ENCODE assay signal across 15 cellular contexts in genomic region chr2:209097168-209097567, GRCh38.
DNase-seq lines count a peak whose midpoint lies in the region; ATAC-seq, FAIRE-seq and TF ChIP-seq lines count a peak whose summit lies in the region.
"Had no signal": no experiment of that assay in that cellular context is flagged by ENCODE, and none has a peak within 500 bp of the region (broad histone marks: within the 10 kb centered on the region; RNA-seq: fewer than 3 reads in every experiment).

No MANE protein-coding gene starts in this region.

- H3K9me2 ChIP-seq in Karpas-422 (replicated peaks; ENCODE audit: insufficient read depth, low read length), result no peaks in the 10 kb centered on the region

- intact Hi-C loops in MCF 10A (cut with micrococcal nuclease) (no loop called here), kidney (cut with DNase I) (no loop called here)
- intact Hi-C loops in naive thymus-derived CD4-positive, alpha-beta T cell (cut with micrococcal nuclease), result no loop called here

- no peak overlapping the region for H2BK5ac ChIP-seq in mesendoderm (ENCODE audit: low read length)

- H2BK120ac ChIP-seq in mesendoderm (ENCODE audit: low read depth, low read length), result no peak overlapping the region

- H3K4me1 Mint-ChIP-seq in WTC11 (peaks cover 9% of the 10 kb centered on the region), MCF 10A (ENCODE audit: insufficient read depth, unreplicated experiment) (no peaks in the 10 kb centered on the region)
- H3K4me1 Mint-ChIP-seq in naive thymus-derived CD4-positive, alpha-beta T cell, result no peaks in the 10 kb centered on the region

- no peak for FAIRE-seq in kidney (lab: Jason Lieb, UNC)

- CTCF ChIA-PET in WTC11 (lab: Charles Lee) (no interaction called here), MCF 10A (lab: Yijun Ruan, JAX) (no interaction called here)
- CTCF ChIA-PET in naive thymus-derived CD4-positive, alpha-beta T cell (lab: Charles Lee), result no interaction called here

- H4K20me1 ChIP-seq in Karpas-422 (ENCODE audit: insufficient read depth, low read depth, low read length), result no peaks in the 10 kb centered on the region
- H4K20me1 ChIP-seq: BLaER1 treated with 17β-estradiol and CSF1 and Interleukin-3, amounts not matched to agents 10 nM and 100 nM had no signal

- H3K9ac ChIP-seq in Karpas-422 (ENCODE audit: low read length) (no peak overlapping the region), mesendoderm (ENCODE audit: low read length) (no peak overlapping the region), kidney (ENCODE audit: low read length in 2 of 2) (no peak overlapping the region)
- H3K9ac ChIP-seq: BLaER1 treated with 17β-estradiol and CSF1 and Interleukin-3, amounts not matched to agents 10 nM and 100 nM had no signal

- WGBS in mesendoderm (ENCODE audit: extremely low coverage, insufficient coverage, low lambda C conversion rate), result no CpG with 5 or more reads among the region's 2 CpGs

- H3K4ac ChIP-seq in mesendoderm (ENCODE audit: low read depth, low read length), result no peak overlapping the region

- no peak for TF ChIP-seq CTCF in BE2C (IDR thresholded peaks at IDR 0.05; ENCODE audit: low read depth, low read length)
- TF ChIP-seq CTCF in WTC11 (IDR thresholded peaks at IDR 0.05), result no peak
- no peak for TF ChIP-seq CTCF in MCF 10A (IDR thresholded peaks at IDR 0.05; ENCODE audit: unreplicated experiment)
- no peak for TF ChIP-seq CTCF in kidney (IDR thresholded peaks at IDR 0.05; ENCODE audit: borderline replicate concordance, extremely low read depth, insufficient read depth)

- no peak overlapping the region for H3K23ac ChIP-seq in mesendoderm (ENCODE audit: low read length)

- H3K27me3 Mint-ChIP-seq in WTC11 (ENCODE audit: low read depth) (no peaks in the 10 kb centered on the region), MCF 10A (ENCODE audit: insufficient read depth, unreplicated experiment) (no peaks in the 10 kb centered on the region)
- H3K27me3 Mint-ChIP-seq in naive thymus-derived CD4-positive, alpha-beta T cell, result peaks cover 0 to 4% (median 0%) of the 10 kb centered on the region in 5 donors
- H3K27me3 Mint-ChIP-seq: CD4-positive, alpha-beta T cell had no signal

- H4K8ac ChIP-seq in mesendoderm (ENCODE audit: low read depth, low read length), result peak overlapping the region; percentile 56

- no peak overlapping the region for H3K4me2 ChIP-seq in Karpas-422 (ENCODE audit: low read depth, low read length, poor library complexity, severe bottlenecking)
- H3K4me2 ChIP-seq in mesendoderm (ENCODE audit: low read length), result no peak overlapping the region
- H3K4me2 ChIP-seq: BLaER1 treated with 17β-estradiol and CSF1 and Interleukin-3, amounts not matched to agents 10 nM and 100 nM had no signal

- H4K5ac ChIP-seq in mesendoderm (ENCODE audit: low read length), result no peak overlapping the region

- peak; percentile 98 for ATAC-seq in WTC11
- ATAC-seq in naive thymus-derived CD4-positive, alpha-beta T cell, result no peak

- H3K9me3 Mint-ChIP-seq in WTC11 (no peaks in the 10 kb centered on the region), MCF 10A (ENCODE audit: unreplicated experiment) (no peaks in the 10 kb centered on the region)
- H3K9me3 Mint-ChIP-seq in naive thymus-derived CD4-positive, alpha-beta T cell, result peaks cover 0 to 12% (median 2%) of the 10 kb centered on the region in 11 donors

- peak; percentile 8 for DNase-seq in BE2C
- peak; percentile 42 for DNase-seq in Karpas-422
- DNase-seq in WTC11 (ENCODE audit: low spot score), result peak; percentile 25
- DNase-seq in mesendoderm, result peak; percentile 38
- DNase-seq in MCF 10A (ENCODE audit: unreplicated experiment), result no peak
- DNase-seq in naive thymus-derived CD4-positive, alpha-beta T cell, result no peak
- no peak for DNase-seq in kidney
- DNase-seq: 8988T; AML-193; Calu3; CD4-positive, alpha-beta T cell; DMS 273 treated with DMSO at 0.1 percent for 48 hours; H7; IMR-90 had no signal

- no peaks in the 10 kb centered on the region for H3K4me1 ChIP-seq in BE2C
- H3K4me1 ChIP-seq in Karpas-422 (ENCODE audit: low read length), result no peaks in the 10 kb centered on the region
- no peaks in the 10 kb centered on the region for H3K4me1 ChIP-seq in mesendoderm (ENCODE audit: control insufficient read depth, low read depth, low read length)
- H3K4me1 ChIP-seq in naive thymus-derived CD4-positive, alpha-beta T cell (ENCODE audit: control insufficient read depth in 2 of 2, insufficient read depth in 2 of 2, low read length in 2 of 2), result no peaks in the 10 kb centered on the region
- no peaks in the 10 kb centered on the region for H3K4me1 ChIP-seq in kidney (ENCODE audit: control insufficient read depth in 1 of 2, insufficient read depth in 1 of 2, low read depth in 1 of 2, low read length in 2 of 2)
- H3K4me1 ChIP-seq: BLaER1 treated with 17β-estradiol and CSF1 and Interleukin-3, amounts not matched to agents 10 nM and 100 nM had no signal

- no peak overlapping the region for H2AFZ ChIP-seq in Karpas-422 (ENCODE audit: low read length)

- no peaks in the 10 kb centered on the region for H3K36me3 ChIP-seq in BE2C
- H3K36me3 ChIP-seq in Karpas-422 (ENCODE audit: insufficient read depth, low read length), result no peaks in the 10 kb centered on the region
- H3K36me3 ChIP-seq in mesendoderm (ENCODE audit: control insufficient read depth, insufficient read depth, low read length), result no peaks in the 10 kb centered on the region
- no peaks in the 10 kb centered on the region for H3K36me3 ChIP-seq in naive thymus-derived CD4-positive, alpha-beta T cell (ENCODE audit: control insufficient read depth in 2 of 3, insufficient read depth in 3 of 3, low read length in 3 of 3)
- no peaks in the 10 kb centered on the region for H3K36me3 ChIP-seq in kidney (ENCODE audit: control insufficient read depth in 1 of 2, insufficient read depth in 2 of 2, low read length in 2 of 2)
- H3K36me3 ChIP-seq: BLaER1 treated with 17β-estradiol and CSF1 and Interleukin-3, amounts not matched to agents 10 nM and 100 nM had no signal

- H3K18ac ChIP-seq in mesendoderm (ENCODE audit: low read length), result no peak overlapping the region

- no peak overlapping the region for H3K27ac ChIP-seq in Karpas-422 (ENCODE audit: low read length)
- H3K27ac ChIP-seq in mesendoderm (ENCODE audit: low read depth, low read length), result no peak overlapping the region
- H3K27ac ChIP-seq in naive thymus-derived CD4-positive, alpha-beta T cell (ENCODE audit: low read depth, low read length), result no peak overlapping the region
- H3K27ac ChIP-seq in kidney (ENCODE audit: low read depth in 2 of 2, low read length in 2 of 2), result no peak overlapping the region
- H3K27ac ChIP-seq: BLaER1 treated with 17β-estradiol and CSF1 and Interleukin-3, amounts not matched to agents 10 nM and 100 nM had no signal

- H2AK5ac ChIP-seq in mesendoderm (ENCODE audit: low read length), result no peak overlapping the region

- H3K27me3 ChIP-seq in BE2C (no peaks in the 10 kb centered on the region), Karpas-422 (ENCODE audit: low read length) (no peaks in the 10 kb centered on the region), mesendoderm (ENCODE audit: insufficient read depth, low read length, poor library complexity) (no peaks in the 10 kb centered on the region)
- no peaks in the 10 kb centered on the region for H3K27me3 ChIP-seq in naive thymus-derived CD4-positive, alpha-beta T cell (ENCODE audit: control insufficient read depth in 2 of 2, insufficient read depth in 2 of 2, low read length in 2 of 2)
- H3K27me3 ChIP-seq: BLaER1 treated with 17β-estradiol and CSF1 and Interleukin-3, amounts not matched to agents 10 nM and 100 nM had no signal

- no peaks in the 10 kb centered on the region for H3K79me1 ChIP-seq in mesendoderm (ENCODE audit: low read length)

- H3K4me3 ChIP-seq in BE2C (ENCODE audit: low read depth, low read length), result no peak overlapping the region
- H3K4me3 ChIP-seq in Karpas-422 (ENCODE audit: low read length), result no peak overlapping the region
- no peak overlapping the region for H3K4me3 ChIP-seq in mesendoderm (ENCODE audit: low read length)
- no peak overlapping the region for H3K4me3 ChIP-seq in naive thymus-derived CD4-positive, alpha-beta T cell (ENCODE audit: low read length)
- no peak overlapping the region for H3K4me3 ChIP-seq in kidney (ENCODE audit: low read length in 2 of 2)
- H3K4me3 ChIP-seq: BLaER1 treated with 17β-estradiol and CSF1 and Interleukin-3, amounts not matched to agents 10 nM and 100 nM had no signal

- H3K56ac ChIP-seq in mesendoderm (ENCODE audit: low read length), result no peak overlapping the region

- H3K36me3 Mint-ChIP-seq in WTC11, result no peaks in the 10 kb centered on the region
- no peaks in the 10 kb centered on the region for H3K36me3 Mint-ChIP-seq in MCF 10A (ENCODE audit: insufficient read depth, unreplicated experiment)
- H3K36me3 Mint-ChIP-seq in naive thymus-derived CD4-positive, alpha-beta T cell, result no peaks in the 10 kb centered on the region

- H3K4me3 Mint-ChIP-seq in WTC11, result no peak overlapping the region
- no peak overlapping the region for H3K4me3 Mint-ChIP-seq in MCF 10A (ENCODE audit: unreplicated experiment)
- no peak overlapping the region for H3K4me3 Mint-ChIP-seq in naive thymus-derived CD4-positive, alpha-beta T cell
- H3K4me3 Mint-ChIP-seq: CD4-positive, alpha-beta T cell had no signal

- no peak overlapping the region for H2BK15ac ChIP-seq in mesendoderm (replicated peaks; ENCODE audit: low read depth)

- no peaks in the 10 kb centered on the region for H3K79me2 ChIP-seq in Karpas-422 (ENCODE audit: low read length)
- H3K79me2 ChIP-seq in mesendoderm (ENCODE audit: control insufficient read depth, insufficient read depth, low read length), result no peaks in the 10 kb centered on the region

- POLR2A ChIA-PET in WTC11 (lab: Charles Lee), result no interaction called here
- POLR2A ChIA-PET in MCF 10A (lab: Yijun Ruan, JAX), result interaction anchor here (0.7 kb wide), 1 partner anchor 22 kb away, joined by 3 read pairs; no protein-coding TSS in a partner anchor
- POLR2A ChIA-PET in naive thymus-derived CD4-positive, alpha-beta T cell (lab: Charles Lee), result no interaction called here

- no TSS peak for BruUV-seq in MCF 10A (replicated peaks; lab: Mats Ljungman, UMichigan)

- H3K27ac Mint-ChIP-seq in WTC11 (no peak overlapping the region), MCF 10A (ENCODE audit: low read depth, unreplicated experiment) (no peak overlapping the region)
- no peak overlapping the region for H3K27ac Mint-ChIP-seq in naive thymus-derived CD4-positive, alpha-beta T cell
- H3K27ac Mint-ChIP-seq: CD4-positive, alpha-beta T cell had no signal

- H3K9me3 ChIP-seq in BE2C, result no peaks in the 10 kb centered on the region
- no peaks in the 10 kb centered on the region for H3K9me3 ChIP-seq in Karpas-422 (ENCODE audit: low read length)
- H3K9me3 ChIP-seq in naive thymus-derived CD4-positive, alpha-beta T cell (ENCODE audit: control insufficient read depth in 2 of 3, low read length in 3 of 3), result no peaks in the 10 kb centered on the region
- no peaks in the 10 kb centered on the region for H3K9me3 ChIP-seq in kidney (ENCODE audit: control insufficient read depth in 1 of 2, low read length in 2 of 2)
- H3K9me3 ChIP-seq: BLaER1 treated with 17β-estradiol and CSF1 and Interleukin-3, amounts not matched to agents 10 nM and 100 nM had no signal

Comparison
In these comparisons a context has a peak if more than half of its experiments do, and no peak if none do; other contexts are left out.
1. DNase-seq: peak in BE2C (single experiment), Karpas-422 (single experiment), WTC11 (single experiment) and mesendoderm (single experiment); none in MCF 10A (single experiment), naive thymus-derived CD4-positive, alpha-beta T cell (0 of 9) and kidney (single experiment).